ENCODE assay signal across 1 cellular context in genomic region chr16:87497767-87498290, GRCh38.
A peak's percentile ranks its signal among the peaks of the same experiment; 100 is the strongest.
TF ChIP-seq lines count a peak whose summit lies in the region.
"Not testable (repeated sequence)": the region's sequence is repeated elsewhere in the genome, so short reads cannot be mapped to it uniquely, and the experiment has no call there.

No MANE protein-coding gene starts in this region.

TF ChIP-seq in HepG2, 621 proteins besides CTCF, POLR2A, EP300 and RAD21:
- 0 out of 2 replicates have a peak, but pooled peaks have one; percentile 12 for TF ChIP-seq ZNF441 (CRISPR knock-in tag; IDR thresholded peaks at IDR 0.05; ENCODE audit: borderline replicate concordance)
- peak; percentile 90 for TF ChIP-seq ZNF460 (CRISPR knock-in tag; IDR thresholded peaks at IDR 0.05; ENCODE audit: borderline replicate concordance)
- 0 out of 2 replicates have a peak, but pooled peaks have one; percentile 20 for TF ChIP-seq SALL1 (CRISPR knock-in tag; IDR thresholded peaks at IDR 0.05)
- not testable (repeated sequence) for TF ChIP-seq ZBTB40 (IDR thresholded peaks at IDR 0.05)
- TF ChIP-seq ZBTB40 (CRISPR knock-in tag; IDR thresholded peaks at IDR 0.05) = 0 out of 2 replicates have a peak, but pooled peaks have one; percentile 6
- TF ChIP-seq ZNF292 (CRISPR knock-in tag; IDR thresholded peaks at IDR 0.05; ENCODE audit: borderline replicate concordance, low read depth) = peak; percentile 49
- TF ChIP-seq MEIS1 (CRISPR knock-in tag; IDR thresholded peaks at IDR 0.05; ENCODE audit: borderline replicate concordance) = 0 out of 2 replicates have a peak, but pooled peaks have one; percentile 20
- peak; percentile 70 for TF ChIP-seq ZNF770 (CRISPR knock-in tag; IDR thresholded peaks at IDR 0.05)
- 0 out of 2 replicates have a peak, but pooled peaks have one; percentile 13 for TF ChIP-seq ZSCAN31 (CRISPR knock-in tag; IDR thresholded peaks at IDR 0.05; ENCODE audit: low read depth)
- TF ChIP-seq ZNF816 (CRISPR knock-in tag; IDR thresholded peaks at IDR 0.05; ENCODE audit: borderline replicate concordance) = 0 out of 2 replicates have a peak, but pooled peaks have one; percentile 4
- TF ChIP-seq ARNTL (CRISPR knock-in tag; IDR thresholded peaks at IDR 0.05) = 0 out of 2 replicates have a peak, but pooled peaks have one; percentile 26
